ENCODE assay signal across 24 cellular contexts in the genomic region with DNA sequence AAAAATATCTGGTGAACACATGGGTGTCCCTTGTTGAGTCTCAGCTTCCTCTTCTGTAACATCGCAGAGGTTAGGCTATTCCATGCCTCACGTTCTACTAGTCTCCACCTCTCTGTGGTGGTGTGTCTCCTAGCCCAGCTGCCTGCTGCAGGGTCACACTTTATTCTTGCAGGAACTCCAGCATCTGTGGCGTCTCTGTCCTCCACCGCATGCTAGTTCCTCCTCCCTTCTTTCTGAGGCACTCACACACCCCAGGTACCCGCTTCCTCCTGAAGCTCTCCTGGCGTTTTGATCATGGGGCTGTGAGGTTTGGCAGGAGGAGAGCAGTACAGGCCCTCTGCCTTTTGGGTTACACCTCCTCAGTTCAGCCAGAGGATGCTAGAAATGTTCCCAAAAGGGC.
"Had no signal": no experiment of that assay in that cellular context is flagged by ENCODE, and none has a peak within 500 bp of the region (broad histone marks: within the 10 kb centered on the region; RNA-seq: fewer than 3 reads in every experiment).

No MANE protein-coding gene starts in this region.

- H3K27ac Mint-ChIP-seq: activated CD4-positive, alpha-beta T cell treated with anti-CD3 and anti-CD28 coated beads, Interleukin-2, amount 10 ng/mL, durations not matched to agents 7 days and 5 days; activated naive CD8-positive, alpha-beta T cell; effector memory CD8-positive, alpha-beta T cell; mesothelial cell of epicardium; natural killer cell; progenitor cell of endocrine pancreas; stimulated activated memory B cell treated with anti-CD40 and anti-IgM and Interleukin-4, amounts not matched to agents 10 μg/mL and 1 μg/mL and 100 μg/mL, for 72 hours; T-helper 17 cell; type B pancreatic cell had no signal

- ATAC-seq: effector memory CD8-positive, alpha-beta T cell; esophagus mucosa; natural killer cell; stimulated activated memory B cell treated with anti-CD40 and anti-IgM and Interleukin-4, amounts not matched to agents 10 μg/mL and 1 μg/mL and 100 μg/mL, for 72 hours; T-helper 17 cell had no signal

- H3K27me3 Mint-ChIP-seq: activated naive CD8-positive, alpha-beta T cell had no signal

- H3K9me3 Mint-ChIP-seq: effector memory CD8-positive, alpha-beta T cell; mesothelial cell of epicardium; natural killer cell; type B pancreatic cell had no signal

- H3K27ac ChIP-seq: adrenal gland, ascending aorta, brain microvascular endothelial cell, dorsolateral prefrontal cortex, hepatocyte, left ventricle myocardium inferior, sigmoid colon had no signal

- H3K27me3 ChIP-seq: adrenal gland, ascending aorta, brain microvascular endothelial cell, dorsolateral prefrontal cortex, hepatocyte, sigmoid colon had no signal

- H3K4me3 Mint-ChIP-seq: activated CD4-positive, alpha-beta T cell treated with anti-CD3 and anti-CD28 coated beads, Interleukin-2, amount 10 ng/mL, durations not matched to agents 7 days and 5 days; activated naive CD8-positive, alpha-beta T cell; effector memory CD8-positive, alpha-beta T cell; mesothelial cell of epicardium; natural killer cell; stimulated activated memory B cell treated with anti-CD40 and anti-IgM and Interleukin-4, amounts not matched to agents 10 μg/mL and 1 μg/mL and 100 μg/mL, for 72 hours; T-helper 17 cell; type B pancreatic cell had no signal

- DNase-seq: activated CD4-positive, alpha-beta T cell treated with anti-CD3 and anti-CD28 coated beads, Interleukin-2, amount 10 ng/mL, durations not matched to agents 7 days and 5 days; activated gamma-delta T cell treated with Interleukin-2 at 50 U/mL for 16 hours; activated T-cell treated with anti-CD3 and anti-CD28 coated beads, Interleukin-2, amount 50 U/mL, for 1 hour; adrenal gland; brain microvascular endothelial cell; caudate nucleus; dorsolateral prefrontal cortex; effector memory CD8-positive, alpha-beta T cell; foreskin melanocyte; glutamatergic neuron; left ventricle myocardium inferior; natural killer cell; retina; sigmoid colon; stimulated activated CD4-positive, alpha-beta T cell treated with anti-CD3 and anti-CD28 coated beads, Interleukin-15, amount 100 ng/mL, for 24 hours; T-helper 17 cell had no signal

- H3K9me3 ChIP-seq: adrenal gland had no signal

- H3K36me3 Mint-ChIP-seq: activated naive CD8-positive, alpha-beta T cell; mesothelial cell of epicardium; natural killer cell; stimulated activated memory B cell treated with anti-CD40 and anti-IgM and Interleukin-4, amounts not matched to agents 10 μg/mL and 1 μg/mL and 100 μg/mL, for 72 hours; type B pancreatic cell had no signal
